ENCODE assay signal across 8 cellular contexts in genomic region chr13:99501135-99501951, GRCh38. TPM values are rescaled to one million over a fixed set of nuclear protein-coding genes. Genes with fewer than 3 reads are reported as not detected.
DNase-seq lines count a peak whose midpoint lies in the region; ATAC-seq and TF ChIP-seq lines count a peak whose summit lies in the region.

Gene TM9SF2 (plus strand): TSS chr13:99501472. CDS start chr13:99501607, 135 bp downstream.

- peaks cover 3% of the 10 kb centered on the region for H3K36me3 Mint-ChIP-seq in IgD-negative memory B cell

- peak; percentile 47 for ATAC-seq in GM21528 (IDR thresholded peaks at IDR 0.05; ENCODE audit: low FRiP score, unreplicated experiment)
- peak; percentile 83 for ATAC-seq in mucosa of descending colon

- H3K27ac Mint-ChIP-seq in IgD-negative memory B cell = peak within 1 kb of the TSS; percentile 99

- peaks cover 49 to 64% (median 52%) of the 10 kb centered on the region in 3 donors for H3K4me1 Mint-ChIP-seq in IgD-negative memory B cell

- DNase-seq in DMS 273 (lab: John Stamatoyannopoulos, UW; ENCODE audit: unreplicated experiment) = peak; percentile 97
- peak; percentile 87 for DNase-seq in OCI-M2 (lab: John Stamatoyannopoulos, UW; ENCODE audit: unreplicated experiment)
- DNase-seq in activated T-cell treated with anti-CD3 and anti-CD28 coated beads for 4 hours = peak; percentile 93
- DNase-seq in epithelial cell of esophagus (ENCODE audit: low read depth) = peak; percentile 99
- DNase-seq in mucosa of descending colon = peak; percentile 98 to 99 (median 98)
- peak; percentile 94 for DNase-seq in stimulated activated CD8-positive, alpha-beta memory T cell treated with anti-CD3 and anti-CD28 coated beads, Interleukin-4, amount 100 ng/mL, for 24 hours (ENCODE audit: low read depth)

- no peaks in the 10 kb centered on the region for H3K9me3 ChIP-seq in mucosa of descending colon

- intact Hi-C loops in mucosa of descending colon (cut with DNase I, micrococcal nuclease) = loop anchor here in 1 of 2 donors (10.0 kb wide), 1 partner anchor 47 kb away; no protein-coding TSS in a partner anchor

- peak within 1 kb of the TSS; percentile 96 to 99 (median 98) for H3K4me3 Mint-ChIP-seq in IgD-negative memory B cell

- peaks cover 6% of the 10 kb centered on the region for H3K36me3 ChIP-seq in mucosa of descending colon (ENCODE audit: low read depth)

- peaks cover 0 to 2% (median 0%) of the 10 kb centered on the region in 3 donors for H3K9me3 Mint-ChIP-seq in IgD-negative memory B cell

- peaks cover 53% of the 10 kb centered on the region for H3K4me1 ChIP-seq in mucosa of descending colon (ENCODE audit: low read depth)

- H3K4me3 ChIP-seq in epithelial cell of esophagus (ENCODE audit: low read length) (peak within 1 kb of the TSS; percentile 91), mucosa of descending colon (peak within 1 kb of the TSS; percentile 52)

- H3K27me3 Mint-ChIP-seq in IgD-negative memory B cell = peaks cover 8% of the 10 kb centered on the region

- TF ChIP-seq CTCF in epithelial cell of esophagus (IDR thresholded peaks at IDR 0.05; ENCODE audit: insufficient read depth, low read depth, low read length, missing control alignments) (no peak), mucosa of descending colon (IDR thresholded peaks at IDR 0.05) (no peak)

RNA-seq across cellular contexts. Expression of gene TM9SF2, which starts in this region (rescaled TPM):
- polyA plus RNA-seq in IgD-negative memory B cell = 85.9 TPM
- total RNA-seq in mucosa of descending colon = 100 to 1,000 TPM; 129 to 202 (median 200) TPM

Comparison
In these comparisons a context has a peak if more than half of its experiments do, and no peak if none do; other contexts are left out.
1. Peak in every context shown above with its lines: DNase-seq, ATAC-seq and H3K4me3 ChIP-seq.